11 cellular contexts compared by ENCODE assay signal in the genomic region with DNA sequence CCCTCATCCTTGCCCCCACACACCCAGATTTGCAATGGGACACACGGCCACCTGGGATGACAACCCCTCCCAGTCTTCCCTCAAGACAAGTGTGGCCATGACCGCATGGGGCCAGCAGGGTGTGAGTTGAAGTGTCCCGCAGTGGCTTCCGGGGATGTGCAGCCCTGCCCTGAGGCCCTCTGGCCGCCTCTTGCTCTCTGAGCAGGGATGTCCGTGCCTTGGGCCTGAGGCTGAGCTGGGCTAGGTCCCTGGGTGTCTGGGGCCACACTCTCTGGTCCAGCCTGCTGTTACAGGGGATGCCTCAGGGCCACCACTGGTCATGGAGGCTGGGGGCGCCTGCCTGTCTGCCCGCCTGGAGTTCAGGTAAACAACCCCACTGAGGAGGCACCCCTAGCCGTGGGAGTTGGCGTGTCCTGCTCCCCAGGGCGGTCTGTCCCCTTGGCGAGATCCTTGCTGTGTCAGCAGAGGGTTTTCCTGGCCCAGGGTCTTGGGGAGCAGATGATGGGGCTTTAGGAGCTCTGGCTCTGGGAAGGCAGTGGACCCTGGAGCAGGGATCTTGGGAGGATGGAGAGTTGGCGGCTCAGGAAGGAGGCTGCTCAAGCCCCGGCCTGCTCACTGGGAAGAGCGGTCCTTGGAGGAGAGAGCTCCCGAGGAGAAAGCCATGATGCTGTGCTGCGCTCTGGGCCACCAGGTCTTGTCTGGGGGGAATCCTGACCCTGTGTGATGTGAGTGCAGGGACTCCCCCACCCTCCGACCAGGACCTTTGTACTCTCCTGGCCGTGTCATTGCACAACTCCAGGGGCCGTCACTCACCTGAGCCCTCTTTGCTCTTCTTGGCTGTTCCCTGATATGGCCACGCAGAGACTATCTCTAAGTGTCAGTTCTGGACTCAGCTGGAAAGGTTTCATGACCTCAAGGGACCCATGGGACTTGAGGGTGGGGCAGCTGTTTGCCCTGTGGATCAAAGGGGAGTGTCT.
DNase-seq lines count a peak whose midpoint lies in the region; ATAC-seq and TF ChIP-seq lines count a peak whose summit lies in the region.
"Had no signal": no experiment of that assay in that cellular context is flagged by ENCODE, and none has a peak within 500 bp of the region (broad histone marks: within the 10 kb centered on the region; RNA-seq: fewer than 3 reads in every experiment).

No MANE protein-coding gene starts in this region.

- DNase-seq in activated CD4-positive, alpha-beta T cell treated with anti-CD3 and anti-CD28 coated beads for 36 hours, result peak; percentile 2
- no peak for DNase-seq in activated CD4-positive, alpha-beta T cell treated with anti-CD3 and anti-CD28 coated beads for 4 hours
- peak; percentile 39 for DNase-seq in ecto neural progenitor cell (ENCODE audit: low spot score)
- peak; percentile 26 for DNase-seq in lung (ENCODE audit: low spot score)
- peak; percentile 5 for DNase-seq in transverse colon
- DNase-seq in DMS53 (lab: John Stamatoyannopoulos, UW), result no peak
- DNase-seq in effector CD8-positive, alpha-beta T cell (lab: John Stamatoyannopoulos, UW), result no peak
- DNase-seq: activated CD4-positive, alpha-beta T cell treated with anti-CD3 and anti-CD28 coated beads, Interleukin-2, amount 50 U/mL, for 1 hour had no signal

- H3K4me3 ChIP-seq in lung (no peak overlapping the region), transverse colon (no peak overlapping the region)
- H3K4me3 ChIP-seq: thoracic aorta had no signal

- in situ Hi-C loops in transverse colon (cut with MboI; ENCODE audit: low pct_ligation_motif_present in 1 of 4, low pct_unique_long_range_greater_than_20kb in 1 of 4, low sequenced_read_pairs in 3 of 4), result no loop called here

- H3K36me3 ChIP-seq in lung (ENCODE audit: control insufficient read depth in 2 of 2, insufficient read depth in 2 of 2, low read length in 2 of 2) (no peaks in the 10 kb centered on the region), transverse colon (no peaks in the 10 kb centered on the region)
- H3K36me3 ChIP-seq: thoracic aorta had no signal

- no peak for TF ChIP-seq EP300 in transverse colon (IDR thresholded peaks at IDR 0.05; ENCODE audit: low read depth)

- H3K9me3 ChIP-seq in lung (ENCODE audit: control insufficient read depth in 2 of 2, insufficient read depth in 1 of 2, low read length in 1 of 2), result no peaks in the 10 kb centered on the region
- H3K9me3 ChIP-seq in transverse colon, result no peaks in the 10 kb centered on the region
- H3K9me3 ChIP-seq: thoracic aorta had no signal

- CTCF ChIA-PET in activated CD4-positive, alpha-beta T cell treated with anti-CD3 and anti-CD28 coated beads for 36 hours (lab: Charles Lee), result no interaction called here

- H3K4me1 Mint-ChIP-seq in activated CD4-positive, alpha-beta T cell treated with anti-CD3 and anti-CD28 coated beads for 36 hours, result no peaks in the 10 kb centered on the region

- H3K4me1 ChIP-seq in lung (ENCODE audit: control insufficient read depth in 2 of 2, insufficient read depth in 2 of 2, low read length in 2 of 2) (peaks cover 0 to 14% of the 10 kb centered on the region in 2 donors), transverse colon (no peaks in the 10 kb centered on the region)

- no peaks in the 10 kb centered on the region for H3K27me3 Mint-ChIP-seq in activated CD4-positive, alpha-beta T cell treated with anti-CD3 and anti-CD28 coated beads for 36 hours
- H3K27me3 Mint-ChIP-seq: activated naive CD4-positive, alpha-beta T cell treated with anti-CD3 and anti-CD28 coated beads, Interleukin-2, amount 50 U/mL, for 24 hours had no signal

- TF ChIP-seq POLR2A in transverse colon (IDR thresholded peaks at IDR 0.05), result no peak

- H3K36me3 Mint-ChIP-seq in activated CD4-positive, alpha-beta T cell treated with anti-CD3 and anti-CD28 coated beads for 36 hours (ENCODE audit: low read depth), result no peaks in the 10 kb centered on the region
- H3K36me3 Mint-ChIP-seq: activated naive CD4-positive, alpha-beta T cell treated with anti-CD3 and anti-CD28 coated beads, Interleukin-2, amount 50 U/mL, for 24 hours had no signal

- no peaks in the 10 kb centered on the region for H3K9me3 Mint-ChIP-seq in activated CD4-positive, alpha-beta T cell treated with anti-CD3 and anti-CD28 coated beads for 36 hours (ENCODE audit: low read depth)
- H3K9me3 Mint-ChIP-seq: activated naive CD4-positive, alpha-beta T cell treated with anti-CD3 and anti-CD28 coated beads, Interleukin-2, amount 50 U/mL, for 24 hours had no signal

- H3K27ac Mint-ChIP-seq in activated CD4-positive, alpha-beta T cell treated with anti-CD3 and anti-CD28 coated beads for 36 hours, result no peak overlapping the region
- H3K27ac Mint-ChIP-seq: activated naive CD4-positive, alpha-beta T cell treated with anti-CD3 and anti-CD28 coated beads, Interleukin-2, amount 50 U/mL, for 24 hours had no signal

- no peak overlapping the region for H3K4me3 Mint-ChIP-seq in activated CD4-positive, alpha-beta T cell treated with anti-CD3 and anti-CD28 coated beads for 36 hours
- H3K4me3 Mint-ChIP-seq: activated naive CD4-positive, alpha-beta T cell treated with anti-CD3 and anti-CD28 coated beads, Interleukin-2, amount 50 U/mL, for 24 hours had no signal

- POLR2A ChIA-PET in activated CD4-positive, alpha-beta T cell treated with anti-CD3 and anti-CD28 coated beads for 36 hours (lab: Charles Lee), result no interaction called here

- no peak for ATAC-seq in activated CD4-positive, alpha-beta T cell treated with anti-CD3 and anti-CD28 coated beads for 36 hours
- ATAC-seq in lung (ENCODE audit: insufficient read depth, low FRiP score) (no peak), HG03139 (IDR thresholded peaks at IDR 0.05; ENCODE audit: unreplicated experiment) (no peak)

- no peaks in the 10 kb centered on the region for H3K27me3 ChIP-seq in lung (ENCODE audit: control insufficient read depth, insufficient read depth)
- H3K27me3 ChIP-seq in transverse colon, result no peaks in the 10 kb centered on the region

- H3K27ac ChIP-seq in lung (ENCODE audit: low read depth in 1 of 2, low read length in 1 of 2) (no peak overlapping the region), transverse colon (no peak overlapping the region)
- H3K27ac ChIP-seq: thoracic aorta had no signal

- intact Hi-C loops in activated CD4-positive, alpha-beta T cell treated with anti-CD3 and anti-CD28 coated beads for 36 hours (cut with DNase I, micrococcal nuclease), result no loop called here
- intact Hi-C loops in transverse colon (cut with DNase I; ENCODE audit: low total_unique reads), result no loop called here

- WGBS in lung, 2 donors, result 90 to 91% methylated on average over 21 of the region's 21 CpGs
- 80 to 95% methylated on average over 4 to 18 of the region's 21 CpGs for WGBS in transverse colon (ENCODE audit: low coverage in 1 of 2), 2 donors

- no peak for TF ChIP-seq CTCF in lung (IDR thresholded peaks at IDR 0.05; ENCODE audit: control extremely low read depth, extremely low read depth)
- TF ChIP-seq CTCF in transverse colon (IDR thresholded peaks at IDR 0.05), result no peak

Comparison
In these comparisons a context has a peak if more than half of its experiments do, and no peak if none do; other contexts are left out.
1. DNase-seq: peak in activated CD4-positive, alpha-beta T cell treated with anti-CD3 and anti-CD28 coated beads for 36 hours (single experiment), ecto neural progenitor cell (single experiment), lung (single experiment) and transverse colon (single experiment); none in activated CD4-positive, alpha-beta T cell treated with anti-CD3 and anti-CD28 coated beads for 4 hours (0 of 2), DMS53 (single experiment) and effector CD8-positive, alpha-beta T cell (single experiment).